9 cellular contexts compared by ENCODE assay signal in genomic region chr2:189751080-189751658, GRCh38. TPM values are rescaled to one million over a fixed set of nuclear protein-coding genes. Genes with fewer than 3 reads are reported as not detected.
DNase-seq lines count a peak whose midpoint lies in the region; ATAC-seq and TF ChIP-seq lines count a peak whose summit lies in the region.
"Had no signal": no experiment of that assay in that cellular context is flagged by ENCODE, and none has a peak within 500 bp of the region (broad histone marks: within the 10 kb centered on the region; RNA-seq: fewer than 3 reads in every experiment).

No MANE protein-coding gene starts in this region.

- H3K9me3 ChIP-seq in esophagus muscularis mucosa, result no peaks in the 10 kb centered on the region

- 82% methylated on average over 10 of the region's 10 CpGs for WGBS in esophagus muscularis mucosa

- no peak overlapping the region for H3K27ac Mint-ChIP-seq in activated B cell treated with CpG ODN at 0.5 μM for 24 hours
- H3K27ac Mint-ChIP-seq: stimulated activated naive CD8-positive, alpha-beta T cell treated with anti-CD3 and anti-CD28 coated beads, Interleukin-15, Interleukin-2, amounts not matched to agents 100 ng/mL and 50 ng/mL, for 24 hours had no signal

- no peaks in the 10 kb centered on the region for H3K27me3 Mint-ChIP-seq in activated B cell treated with CpG ODN at 0.5 μM for 24 hours
- H3K27me3 Mint-ChIP-seq: stimulated activated naive CD8-positive, alpha-beta T cell treated with anti-CD3 and anti-CD28 coated beads, Interleukin-15, Interleukin-2, amounts not matched to agents 100 ng/mL and 50 ng/mL, for 24 hours had no signal

- no peak overlapping the region for H3K27ac ChIP-seq in esophagus muscularis mucosa (replicated peaks in 1 of 4)

- TF ChIP-seq EP300 in esophagus muscularis mucosa (IDR thresholded peaks at IDR 0.05), result no peak

- H3K4me1 ChIP-seq in esophagus muscularis mucosa, result no peaks in the 10 kb centered on the region

- H3K27me3 ChIP-seq in esophagus muscularis mucosa, result no peaks in the 10 kb centered on the region

- CTCF ChIA-PET in activated B cell treated with CpG ODN at 0.5 μM for 24 hours (lab: Charles Lee), result interaction anchor here (0.8 to 4.2 kb wide), 4 partner anchors 11 to 321 kb away, joined by 3 to 17 read pairs (median 10); partner anchors contain the start of gene OSGEPL1

- peak; percentile 82 for ATAC-seq in GM18868 (IDR thresholded peaks at IDR 0.05; ENCODE audit: unreplicated experiment)
- peak; percentile 56 for ATAC-seq in activated B cell treated with CpG ODN at 0.5 μM for 24 hours (ENCODE audit: low read depth)
- no peak for ATAC-seq in GM21786 (IDR thresholded peaks at IDR 0.05; ENCODE audit: unreplicated experiment)

- POLR2A ChIA-PET in activated B cell treated with CpG ODN at 0.5 μM for 24 hours (lab: Charles Lee), result interaction anchor here (1.8 kb wide), 1 partner anchor 12 kb away, joined by 5 read pairs; the partner anchor contains the start of gene OSGEPL1

- TF ChIP-seq POLR2A in esophagus muscularis mucosa (IDR thresholded peaks at IDR 0.05; ENCODE audit: low read depth), result no peak

- no peak overlapping the region for H3K4me3 Mint-ChIP-seq in activated B cell treated with CpG ODN at 0.5 μM for 24 hours
- H3K4me3 Mint-ChIP-seq: stimulated activated naive CD8-positive, alpha-beta T cell treated with anti-CD3 and anti-CD28 coated beads, Interleukin-15, Interleukin-2, amounts not matched to agents 100 ng/mL and 50 ng/mL, for 24 hours had no signal

- intact Hi-C loops in activated B cell treated with CpG ODN at 0.5 μM for 24 hours (cut with micrococcal nuclease) (loop anchor here (1.0 kb wide), 2 partner anchors 90 to 319 kb away; partner anchors contain the start of gene ASNSD1), esophagus muscularis mucosa (cut with DNase I) (loop anchor here (10.0 kb wide), 1 partner anchor 314 kb away; the partner anchor contains the start of gene MSTN)

- TF ChIP-seq CTCF in activated B cell treated with CpG ODN at 0.5 μM for 24 hours (IDR thresholded peaks at IDR 0.05) (no peak), esophagus muscularis mucosa (IDR thresholded peaks at IDR 0.05) (peak; percentile 35 to 63 (median 47))

- H3K4me1 Mint-ChIP-seq in activated B cell treated with CpG ODN at 0.5 μM for 24 hours, result no peaks in the 10 kb centered on the region

- no peaks in the 10 kb centered on the region for H3K9me3 Mint-ChIP-seq in activated B cell treated with CpG ODN at 0.5 μM for 24 hours
- H3K9me3 Mint-ChIP-seq: stimulated activated naive CD8-positive, alpha-beta T cell treated with anti-CD3 and anti-CD28 coated beads, Interleukin-15, Interleukin-2, amounts not matched to agents 100 ng/mL and 50 ng/mL, for 24 hours had no signal

- peak; percentile 66 for DNase-seq in DMS 273 (lab: John Stamatoyannopoulos, UW; ENCODE audit: unreplicated experiment)
- DNase-seq in DMS 273 treated with DMSO at 0.1 percent for 48 hours (lab: John Stamatoyannopoulos, UW), result no peak
- DNase-seq in LHCN-M2 (ENCODE audit: low read depth), result peak; percentile 29
- DNase-seq in activated B cell treated with CpG ODN at 0.5 μM for 24 hours, result no peak
- DNase-seq in esophagus muscularis mucosa (ENCODE audit: extremely low spot score), result no peak
- peak; percentile 26 for DNase-seq in pons (ENCODE audit: low spot score)

- H3K36me3 ChIP-seq in esophagus muscularis mucosa, result peaks cover 5 to 81% (median 50%) of the 10 kb centered on the region in 4 donors

- no peak overlapping the region for H3K4me3 ChIP-seq in esophagus muscularis mucosa

- H3K36me3 Mint-ChIP-seq in activated B cell treated with CpG ODN at 0.5 μM for 24 hours (ENCODE audit: low read depth), result peaks cover 46% of the 10 kb centered on the region

RNA-seq across cellular contexts. Expression of gene OSGEPL1, which starts 11.4 kb away (rescaled TPM):
- total RNA-seq in LHCN-M2 (2014; rRNA removed), result 11.4 and 13.3 TPM in 2 replicates
- 3.2 TPM for polyA plus RNA-seq in LHCN-M2 (2012)
- 10.6 and 12.3 TPM in 2 replicates for total RNA-seq in activated B cell treated with CpG ODN at 0.5 μM for 24 hours
- 1 to 10 TPM; 1.5 to 6.2 (median 3.2) TPM for total RNA-seq in esophagus muscularis mucosa

RNA-seq across cellular contexts. Expression of gene ORMDL1, which starts 33.0 kb away (rescaled TPM):
- total RNA-seq in LHCN-M2 (2014; rRNA removed), result 62.4 and 83.4 TPM in 2 replicates
- 36.8 TPM for polyA plus RNA-seq in LHCN-M2 (2012)
- 80.5 and 92.6 TPM in 2 replicates for total RNA-seq in activated B cell treated with CpG ODN at 0.5 μM for 24 hours
- 10 to 100 TPM; 25.4 to 60.2 (median 35.2) TPM for total RNA-seq in esophagus muscularis mucosa

RNA-seq across cellular contexts. Expression of gene PMS1, which starts 33.1 kb away (rescaled TPM):
- total RNA-seq in LHCN-M2 (2014; rRNA removed) (22.2 and 27.9 TPM in 2 replicates), activated B cell treated with CpG ODN at 0.5 μM for 24 hours (32.7 and 39.0 TPM in 2 replicates), esophagus muscularis mucosa (10 to 100 TPM; 12.0 to 15.0 (median 12.8) TPM)
- 5.5 TPM for polyA plus RNA-seq in LHCN-M2 (2012)

Comparison
In these comparisons a context has a peak if more than half of its experiments do, and no peak if none do; other contexts are left out.
1. DNase-seq: peak in DMS 273 (single experiment), LHCN-M2 (single experiment) and pons (single experiment); none in DMS 273 treated with DMSO at 0.1 percent for 48 hours (single experiment), activated B cell treated with CpG ODN at 0.5 μM for 24 hours (single experiment) and esophagus muscularis mucosa (single experiment).